1 cellular context compared by ENCODE assay signal in genomic region chr6:157761331-157761921, GRCh38.
A peak's percentile ranks its signal among the peaks of the same experiment; 100 is the strongest.
TF ChIP-seq lines count a peak whose summit lies in the region.

No MANE protein-coding gene starts in this region.

TF ChIP-seq in GM12878, 131 proteins besides CTCF, POLR2A, EP300 and RAD21 (continued from another document and continues in another):
- TF ChIP-seq RAD51 (IDR thresholded peaks at IDR 0.05) (peak; percentile 60), SUPT20H (IDR thresholded peaks at IDR 0.05; ENCODE audit: borderline replicate concordance, control insufficient read depth, low read depth, low read length) (no peak), LARP7 (IDR thresholded peaks at IDR 0.05) (peak; percentile 63), NR2C2 (IDR thresholded peaks at IDR 0.05; ENCODE audit: borderline replicate concordance, control insufficient read depth, insufficient read length, low read depth) (no peak), IKZF2 (IDR thresholded peaks at IDR 0.05) (peak; percentile 99), MTA2 (IDR thresholded peaks at IDR 0.05; ENCODE audit: low read depth) (peak; percentile 98), POU2F2 (IDR thresholded peaks at IDR 0.05; ENCODE audit: borderline replicate concordance, low read depth, low read length) (peak; percentile 7; the same call in 1 of the 3 replicates), RCOR1 (conservative IDR thresholded peaks at IDR 0.05; ENCODE audit: low read depth, low read length) (peak; percentile 92; the same call in 1 of the 2 replicates), SUZ12 (IDR thresholded peaks at IDR 0.05; ENCODE audit: unreplicated experiment) (no peak), RUNX3 (IDR thresholded peaks at IDR 0.05; ENCODE audit: low read length) (peak; percentile 96), SPI1 (IDR thresholded peaks at IDR 0.05; ENCODE audit: borderline replicate concordance, insufficient read depth, low read depth, low read length) (peak; percentile 73; the same call in 1 of the 2 replicates), CBFB (IDR thresholded peaks at IDR 0.05; ENCODE audit: low read depth) (peak; percentile 43; the same call in 1 of the 2 replicates), BHLHE40 (IDR thresholded peaks at IDR 0.05; ENCODE audit: borderline replicate concordance in 1 of 2, low read depth in 2 of 2, low read length in 1 of 2) (peak; percentile 98 to 99), JUNB (IDR thresholded peaks at IDR 0.05) (peak; percentile 85), YY1 (IDR thresholded peaks at IDR 0.05; ENCODE audit: low read depth, low read length) (no peak), PML (IDR thresholded peaks at IDR 0.05; ENCODE audit: low read length) (peak; percentile 42; the same call in 1 of the 2 replicates), CHD2 (IDR thresholded peaks at IDR 0.05; ENCODE audit: borderline replicate concordance, low read depth, low read length) (peak; percentile 84), IRF4 (IDR thresholded peaks at IDR 0.05; ENCODE audit: low read depth, low read length) (peak; percentile 90), NFIC (IDR thresholded peaks at IDR 0.05; ENCODE audit: low read depth, low read length) (peak; percentile 82), RELA (IDR thresholded peaks at IDR 0.05; ENCODE audit: borderline replicate concordance, partially characterized antibody) (no peak), MEF2A (IDR thresholded peaks at IDR 0.05; ENCODE audit: insufficient read depth, low read depth, low read length) (peak; percentile 38; the same call in 1 of the 2 replicates), EGR1 (IDR thresholded peaks at IDR 0.05; ENCODE audit: borderline replicate concordance in 1 of 2, low read depth in 2 of 2, low read length in 2 of 2) (no peak), BMI1 (IDR thresholded peaks at IDR 0.05; ENCODE audit: borderline replicate concordance) (peak; percentile 82), MLLT1 (IDR thresholded peaks at IDR 0.05) (peak; percentile 85), TCF7 (IDR thresholded peaks at IDR 0.05; ENCODE audit: borderline replicate concordance) (no peak), GATAD2B (conservative IDR thresholded peaks at IDR 0.05; ENCODE audit: low read depth) (peak; percentile 82), ZBTB4 (CRISPR knock-in tag; IDR thresholded peaks at IDR 0.05) (no peak), PAX5 (IDR thresholded peaks at IDR 0.05; ENCODE audit: borderline replicate concordance, low read depth, low read length) (peak; percentile 74), WRNIP1 (IDR thresholded peaks at IDR 0.05; ENCODE audit: borderline replicate concordance, low read depth, low read length) (peak; percentile 84; the same call in 1 of the 2 replicates), ZBTB11 (CRISPR knock-in tag; IDR thresholded peaks at IDR 0.05) (no peak), CUX1 (IDR thresholded peaks at IDR 0.05; ENCODE audit: insufficient replicate concordance, low read depth, low read length) (no peak), ATF2 (IDR thresholded peaks at IDR 0.05; ENCODE audit: low read length) (peak; percentile 86), SMC3 (IDR thresholded peaks at IDR 0.05; ENCODE audit: borderline replicate concordance, low read length) (peak; percentile 13; the same call in 1 of the 2 replicates), ATF7 (IDR thresholded peaks at IDR 0.05; ENCODE audit: low read depth) (peak; percentile 96), ZNF622 (IDR thresholded peaks at IDR 0.05) (no peak), ZSCAN29 (IDR thresholded peaks at IDR 0.05) (peak; percentile 4; the same call in 1 of the 2 replicates), BACH1 (IDR thresholded peaks at IDR 0.05; ENCODE audit: borderline replicate concordance) (peak; percentile 70; the same call in 1 of the 2 replicates), YBX1 (IDR thresholded peaks at IDR 0.05) (no peak), TCF3 (IDR thresholded peaks at IDR 0.05; ENCODE audit: borderline replicate concordance, insufficient read depth, low read depth, low read length) (peak; percentile 88), PKNOX1 (IDR thresholded peaks at IDR 0.05) (peak; percentile 89), NBN (IDR thresholded peaks at IDR 0.05) (peak; percentile 92), SRF (IDR thresholded peaks at IDR 0.05; ENCODE audit: low read depth in 2 of 2, low read length in 2 of 2) (0 out of 4 replicates have a peak, but pooled peaks of 1 of the 2 experiments have one; percentile 3), HSF1 (IDR thresholded peaks at IDR 0.05; ENCODE audit: low read depth, low read length) (no peak), EED (IDR thresholded peaks at IDR 0.05; ENCODE audit: low read depth) (peak; percentile 75), FOS (IDR thresholded peaks at IDR 0.05; ENCODE audit: borderline replicate concordance, extremely low read depth, insufficient read length) (no peak), MXI1 (IDR thresholded peaks at IDR 0.05; ENCODE audit: low read depth, low read length) (peak; percentile 73; the same call in 1 of the 2 replicates)
